In the genomic region with DNA sequence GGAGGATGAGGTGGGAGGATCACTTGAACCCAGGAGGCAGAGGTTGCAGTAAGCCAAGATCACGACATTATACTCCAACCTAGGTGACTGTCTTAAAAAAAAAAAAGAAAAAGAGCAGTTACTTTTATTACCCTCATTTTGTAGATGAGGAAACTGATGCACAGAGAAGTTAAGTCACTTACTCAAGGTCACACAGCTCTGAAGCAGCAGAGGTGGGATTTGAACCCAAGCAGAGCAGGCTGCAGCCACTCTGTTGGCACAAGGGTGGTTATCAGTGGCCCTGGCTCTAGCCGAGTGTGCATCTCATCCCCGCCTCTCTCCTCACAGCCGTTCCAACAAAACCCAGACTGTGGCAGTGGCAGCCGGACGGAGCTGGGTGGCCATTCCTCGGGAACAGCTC, we compare ENCODE assay signal across 32 cellular contexts. TPM values are rescaled to one million over a fixed set of nuclear protein-coding genes. Genes with fewer than 3 reads are reported as not detected.
"Had no signal": no experiment of that assay in that cellular context is flagged by ENCODE, and none has a peak within 500 bp of the region (broad histone marks: within the 10 kb centered on the region; RNA-seq: fewer than 3 reads in every experiment).

No MANE protein-coding gene starts in this region.

- H3K36me3 ChIP-seq: adrenal gland, tibial artery, upper lobe of right lung had no signal

- H3K9me3 Mint-ChIP-seq: activated CD4-positive, alpha-beta memory T cell treated with anti-CD3 and anti-CD28 coated beads for 36 hours; activated naive CD4-positive, alpha-beta T cell treated with anti-CD3 and anti-CD28 coated beads, Interleukin-2, amount 50 U/mL, for 72 hours; activated T-cell treated with anti-CD3 and anti-CD28 coated beads, Interleukin-2, amount 50 U/mL, for 4 hours; activated T-helper 17 cell treated with anti-CD3 and anti-CD28 coated beads, Interleukin-2, amount 50 U/mL, for 72 hours; memory B cell; naive thymus-derived CD8-positive, alpha-beta T cell; T-helper 1 cell treated with Interleukin-12 subunit alpha and Interleukin-12 subunit beta and Interleukin-4 antibody, amounts not matched to agents 30 μg/mL and 1 μg/mL, for 36 hours had no signal

- H3K9me3 ChIP-seq: adrenal gland, body of pancreas, esophagus squamous epithelium, heart right ventricle, spleen, suprapubic skin, tibial artery, upper lobe of right lung had no signal

- H3K4me1 ChIP-seq: adrenal gland, upper lobe of right lung had no signal

- H3K27me3 ChIP-seq: adrenal gland, body of pancreas, esophagus squamous epithelium, heart right ventricle, spleen, suprapubic skin, tibial artery, upper lobe of right lung had no signal

- H3K27me3 Mint-ChIP-seq: activated CD4-positive, alpha-beta memory T cell treated with anti-CD3 and anti-CD28 coated beads for 36 hours; activated T-helper 17 cell treated with anti-CD3 and anti-CD28 coated beads, Interleukin-2, amount 50 U/mL, for 72 hours; memory B cell; naive thymus-derived CD8-positive, alpha-beta T cell had no signal

- H3K27ac ChIP-seq: adrenal gland, body of pancreas, epithelial cell of prostate, esophagus squamous epithelium, heart right ventricle, spleen, suprapubic skin, tibial artery, upper lobe of right lung, VCaP had no signal

- H3K4me3 ChIP-seq: adrenal gland, body of pancreas, esophagus squamous epithelium, heart right ventricle, spleen, suprapubic skin, tibial artery, upper lobe of right lung had no signal

- ATAC-seq: activated naive CD4-positive, alpha-beta T cell treated with anti-CD3 and anti-CD28 coated beads, Interleukin-2, amount 50 U/mL, for 72 hours; activated T-cell treated with anti-CD3 and anti-CD28 coated beads, Interleukin-2, amount 50 U/mL, for 4 hours; activated T-helper 17 cell treated with anti-CD3 and anti-CD28 coated beads, Interleukin-2, amount 50 U/mL, for 72 hours; body of pancreas; heart right ventricle; naive thymus-derived CD8-positive, alpha-beta T cell; right cardiac atrium; upper lobe of right lung had no signal

- H3K4me3 Mint-ChIP-seq: activated CD4-positive, alpha-beta memory T cell treated with anti-CD3 and anti-CD28 coated beads for 36 hours; activated T-cell treated with anti-CD3 and anti-CD28 coated beads, Interleukin-2, amount 50 U/mL, for 4 hours; activated T-helper 17 cell treated with anti-CD3 and anti-CD28 coated beads, Interleukin-2, amount 50 U/mL, for 72 hours; memory B cell; naive thymus-derived CD8-positive, alpha-beta T cell; T-helper 1 cell treated with Interleukin-12 subunit alpha and Interleukin-12 subunit beta and Interleukin-4 antibody, amounts not matched to agents 30 μg/mL and 1 μg/mL, for 36 hours had no signal

- H3K27ac Mint-ChIP-seq: T-helper 1 cell treated with Interleukin-12 subunit alpha and Interleukin-12 subunit beta and Interleukin-4 antibody, amounts not matched to agents 30 μg/mL and 1 μg/mL, for 36 hours had no signal

- DNase-seq: activated CD4-positive, alpha-beta memory T cell treated with anti-CD3 and anti-CD28 coated beads for 36 hours; activated CD4-positive, alpha-beta T cell treated with anti-CD3 and anti-CD28 coated beads for 4 hours; activated gamma-delta T cell treated with Interleukin-2 at 50 U/mL for 16 hours; activated T-cell treated with anti-CD3 and anti-CD28 coated beads, Interleukin-2, amount 50 U/mL, for 4 hours; adrenal gland; aorta; body of pancreas; dermis blood vessel endothelial cell; effector CD4-positive, alpha-beta T cell; esophagus squamous epithelium; foreskin melanocyte; heart right ventricle; midbrain; naive thymus-derived CD8-positive, alpha-beta T cell; posterior cingulate gyrus; spleen; stimulated activated naive CD4-positive, alpha-beta T cell; T-helper 9 cell; tibial artery; upper lobe of right lung had no signal

RNA-seq across cellular contexts. Expression of a gene that starts 11.2 kb away (rescaled TPM):
- total RNA-seq: activated CD4-positive, alpha-beta memory T cell treated with anti-CD3 and anti-CD28 coated beads for 36 hours; activated naive CD4-positive, alpha-beta T cell treated with anti-CD3 and anti-CD28 coated beads, Interleukin-2, amount 50 U/mL, for 72 hours; activated T-cell treated with anti-CD3 and anti-CD28 coated beads, Interleukin-2, amount 50 U/mL, for 4 hours; activated T-helper 17 cell treated with anti-CD3 and anti-CD28 coated beads, Interleukin-2, amount 50 U/mL, for 72 hours; adrenal gland; aorta; body of pancreas; dermis blood vessel endothelial cell; esophagus squamous epithelium; glomerular endothelial cell; heart right ventricle; kidney epithelial cell; lower leg skin; naive thymus-derived CD8-positive, alpha-beta T cell; omental fat pad; right cardiac atrium; spleen; suprapubic skin; upper lobe of right lung had no signal
- polyA plus RNA-seq: adrenal gland, aorta, heart right ventricle, right cardiac atrium had no signal

RNA-seq across cellular contexts. Expression of a gene that starts 22.7 kb away (rescaled TPM):
- total RNA-seq: activated CD4-positive, alpha-beta memory T cell treated with anti-CD3 and anti-CD28 coated beads for 36 hours; activated naive CD4-positive, alpha-beta T cell treated with anti-CD3 and anti-CD28 coated beads, Interleukin-2, amount 50 U/mL, for 72 hours; activated T-cell treated with anti-CD3 and anti-CD28 coated beads, Interleukin-2, amount 50 U/mL, for 4 hours; activated T-helper 17 cell treated with anti-CD3 and anti-CD28 coated beads, Interleukin-2, amount 50 U/mL, for 72 hours; dermis blood vessel endothelial cell; esophagus squamous epithelium; glomerular endothelial cell; kidney epithelial cell; naive thymus-derived CD8-positive, alpha-beta T cell; omental fat pad; spleen; suprapubic skin had no signal
